In the genomic region with DNA sequence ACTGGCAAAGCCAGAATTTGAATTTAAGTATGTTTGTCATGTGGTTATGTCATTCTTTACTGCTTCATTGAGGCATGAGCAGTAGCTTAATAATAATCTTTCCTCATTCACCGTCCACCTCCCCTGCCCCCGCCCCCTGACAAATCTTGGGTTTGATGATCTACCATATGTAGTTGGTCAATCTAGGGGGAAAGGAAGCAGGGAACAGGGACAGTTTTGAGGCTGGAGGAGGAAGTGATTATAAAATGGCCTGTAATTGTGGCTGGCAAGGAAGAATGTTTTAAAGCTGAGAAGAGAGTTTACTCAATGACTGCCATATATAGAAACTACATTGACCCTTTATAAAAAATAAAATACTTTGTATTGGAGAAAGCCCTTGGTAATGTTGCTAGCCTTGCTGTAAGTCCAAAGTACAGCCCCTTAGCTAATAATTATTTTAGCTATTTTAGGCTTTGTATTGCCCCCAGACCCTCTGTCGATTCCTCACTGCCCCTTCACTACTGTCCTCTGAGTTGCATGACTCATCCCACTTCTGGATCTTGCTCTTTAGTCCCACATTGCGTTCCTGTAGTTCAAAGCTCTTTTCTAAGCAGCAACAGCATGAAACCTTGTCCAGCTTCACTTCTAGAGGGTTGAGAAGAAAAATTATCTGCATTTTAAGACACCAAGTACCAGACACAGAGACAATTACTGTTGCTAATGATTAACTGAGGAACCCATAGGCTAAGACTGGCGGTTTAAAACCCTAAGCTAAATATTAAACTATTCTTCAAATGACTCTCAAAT, we compare ENCODE assay signal across 1 cellular context.
TF ChIP-seq lines count a peak whose summit lies in the region.

No MANE protein-coding gene starts in this region.

TF ChIP-seq in K562, 482 proteins besides CTCF, POLR2A, EP300 and RAD21:
- TF ChIP-seq, protein P1, sequence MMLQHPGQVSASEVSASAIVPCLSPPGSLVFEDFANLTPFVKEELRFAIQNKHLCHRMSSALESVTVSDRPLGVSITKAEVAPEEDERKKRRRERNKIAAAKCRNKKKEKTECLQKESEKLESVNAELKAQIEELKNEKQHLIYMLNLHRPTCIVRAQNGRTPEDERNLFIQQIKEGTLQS (IDR thresholded peaks at IDR 0.05) = peak; percentile 27; the same call in 1 of the 2 replicates
- TF ChIP-seq, protein P1 (CRISPR knock-in tag; conservative IDR thresholded peaks at IDR 0.05) = no peak
- TF ChIP-seq, protein P2, sequence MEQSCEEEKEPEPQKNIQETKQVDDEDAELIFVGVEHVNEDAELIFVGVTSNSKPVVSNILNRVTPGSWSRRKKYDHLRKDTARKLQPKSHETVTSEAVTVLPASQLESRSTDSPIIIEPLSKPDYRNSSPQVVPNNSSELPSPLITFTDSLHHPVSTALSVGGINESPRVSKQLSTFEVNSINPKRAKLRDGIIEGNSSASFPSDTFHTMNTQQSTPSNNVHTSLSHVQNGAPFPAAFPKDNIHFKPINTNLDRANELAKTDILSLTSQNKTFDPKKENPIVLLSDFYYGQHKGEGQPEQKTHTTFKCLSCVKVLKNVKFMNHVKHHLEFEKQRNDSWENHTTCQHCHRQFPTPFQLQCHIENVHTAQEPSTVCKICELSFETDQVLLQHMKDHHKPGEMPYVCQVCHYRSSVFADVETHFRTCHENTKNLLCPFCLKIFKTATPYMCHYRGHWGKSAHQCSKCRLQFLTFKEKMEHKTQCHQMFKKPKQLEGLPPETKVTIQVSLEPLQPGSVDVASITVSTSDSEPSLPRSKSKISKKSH (CRISPR knock-in tag; IDR thresholded peaks at IDR 0.05) = no peak
- TF ChIP-seq HNRNPUL1 (IDR thresholded peaks at IDR 0.05; ENCODE audit: low read length) (no peak), KLF1 (tag; IDR thresholded peaks at IDR 0.05) (no peak), NCOA6 (IDR thresholded peaks at IDR 0.05) (no peak), ZNF830 (CRISPR knock-in tag; IDR thresholded peaks at IDR 0.05) (no peak), FOSL1 (tag; conservative IDR thresholded peaks at IDR 0.05) (peak; percentile 10; the same call in 1 of the 2 replicates), SMARCE1 (IDR thresholded peaks at IDR 0.05) (no peak), ILK (tag; IDR thresholded peaks at IDR 0.05; ENCODE audit: borderline replicate concordance, low read depth) (no peak), ZNF24 (IDR thresholded peaks at IDR 0.05) (no peak), MYC (IDR thresholded peaks at IDR 0.05; ENCODE audit: low read depth, low read length) (no peak), MYC (CRISPR knock-in tag; IDR thresholded peaks at IDR 0.05; ENCODE audit: borderline replicate concordance, low read depth) (no peak), EGR1 (conservative IDR thresholded peaks at IDR 0.05) (no peak), MBD2 (IDR thresholded peaks at IDR 0.05; ENCODE audit: borderline replicate concordance, low read depth) (no peak)
- TF ChIP-seq, protein P3, sequence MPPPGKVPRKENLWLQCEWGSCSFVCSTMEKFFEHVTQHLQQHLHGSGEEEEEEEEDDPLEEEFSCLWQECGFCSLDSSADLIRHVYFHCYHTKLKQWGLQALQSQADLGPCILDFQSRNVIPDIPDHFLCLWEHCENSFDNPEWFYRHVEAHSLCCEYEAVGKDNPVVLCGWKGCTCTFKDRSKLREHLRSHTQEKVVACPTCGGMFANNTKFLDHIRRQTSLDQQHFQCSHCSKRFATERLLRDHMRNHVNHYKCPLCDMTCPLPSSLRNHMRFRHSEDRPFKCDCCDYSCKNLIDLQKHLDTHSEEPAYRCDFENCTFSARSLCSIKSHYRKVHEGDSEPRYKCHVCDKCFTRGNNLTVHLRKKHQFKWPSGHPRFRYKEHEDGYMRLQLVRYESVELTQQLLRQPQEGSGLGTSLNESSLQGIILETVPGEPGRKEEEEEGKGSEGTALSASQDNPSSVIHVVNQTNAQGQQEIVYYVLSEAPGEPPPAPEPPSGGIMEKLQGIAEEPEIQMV (tag; conservative IDR thresholded peaks at IDR 0.05; ENCODE audit: low read depth) = no peak
- TF ChIP-seq, protein P4, sequence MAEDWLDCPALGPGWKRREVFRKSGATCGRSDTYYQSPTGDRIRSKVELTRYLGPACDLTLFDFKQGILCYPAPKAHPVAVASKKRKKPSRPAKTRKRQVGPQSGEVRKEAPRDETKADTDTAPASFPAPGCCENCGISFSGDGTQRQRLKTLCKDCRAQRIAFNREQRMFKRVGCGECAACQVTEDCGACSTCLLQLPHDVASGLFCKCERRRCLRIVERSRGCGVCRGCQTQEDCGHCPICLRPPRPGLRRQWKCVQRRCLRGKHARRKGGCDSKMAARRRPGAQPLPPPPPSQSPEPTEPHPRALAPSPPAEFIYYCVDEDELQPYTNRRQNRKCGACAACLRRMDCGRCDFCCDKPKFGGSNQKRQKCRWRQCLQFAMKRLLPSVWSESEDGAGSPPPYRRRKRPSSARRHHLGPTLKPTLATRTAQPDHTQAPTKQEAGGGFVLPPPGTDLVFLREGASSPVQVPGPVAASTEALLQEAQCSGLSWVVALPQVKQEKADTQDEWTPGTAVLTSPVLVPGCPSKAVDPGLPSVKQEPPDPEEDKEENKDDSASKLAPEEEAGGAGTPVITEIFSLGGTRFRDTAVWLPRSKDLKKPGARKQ (CRISPR knock-in tag; IDR thresholded peaks at IDR 0.05) = no peak
TF ChIP-seq in K562: peak in this region for 2.
